In the genomic region with DNA sequence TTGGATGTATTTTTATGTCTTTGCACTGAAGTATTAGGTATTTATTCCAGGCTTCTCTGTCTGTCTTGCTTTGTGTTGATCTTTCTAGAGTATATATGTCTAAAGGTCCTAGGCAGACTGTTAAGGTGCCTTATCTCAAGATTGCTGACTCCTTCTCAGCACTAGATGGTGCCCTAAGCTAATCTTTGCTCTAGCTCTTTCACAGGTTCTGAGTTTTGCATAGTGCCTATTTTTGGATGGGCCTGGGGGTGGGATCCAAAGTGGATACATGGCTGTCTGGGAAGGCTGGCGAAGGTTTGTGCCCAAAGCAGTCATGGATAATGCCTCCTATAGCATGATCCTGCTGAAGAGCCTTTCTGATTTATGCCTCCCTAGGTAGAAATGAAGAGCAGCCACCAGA, we compare ENCODE assay signal across 9 cellular contexts.
DNase-seq lines count a peak whose midpoint lies in the region; ATAC-seq and TF ChIP-seq lines count a peak whose summit lies in the region.
"Had no signal": no experiment of that assay in that cellular context is flagged by ENCODE, and none has a peak within 500 bp of the region (broad histone marks: within the 10 kb centered on the region; RNA-seq: fewer than 3 reads in every experiment).

No MANE protein-coding gene starts in this region.

- H2AK5ac ChIP-seq in mesenchymal stem cell (ENCODE audit: low read length, severe bottlenecking), result no peak overlapping the region

- H3K79me2 ChIP-seq in SU-DHL-6 (ENCODE audit: insufficient read depth, low read length), result no peaks in the 10 kb centered on the region

- no peak overlapping the region for H3K23ac ChIP-seq in mesenchymal stem cell (ENCODE audit: low read length in 2 of 2)

- no peak overlapping the region for H2AFZ ChIP-seq in SU-DHL-6 (ENCODE audit: low read depth, low read length, severe bottlenecking)
- H2AFZ ChIP-seq in mesenchymal stem cell (ENCODE audit: low read depth, low read length), result no peak overlapping the region

- TF ChIP-seq CTCF in GM12875 (IDR thresholded peaks at IDR 0.05; ENCODE audit: borderline replicate concordance, insufficient read depth, low read depth, low read length), result peak; percentile 37; the same call in 1 of the 2 replicates
- TF ChIP-seq CTCF in SU-DHL-6 (IDR thresholded peaks at IDR 0.05; ENCODE audit: insufficient read depth, low read length, poor library complexity, severe bottlenecking), result peak; percentile 51

- 50% methylated on average over 1 of the region's 1 CpG for WGBS in mesenchymal stem cell

- H3K4ac ChIP-seq in mesenchymal stem cell (ENCODE audit: low read depth in 1 of 2, low read length in 2 of 2), result no peak overlapping the region

- H3K36me3 ChIP-seq in SU-DHL-6 (ENCODE audit: low read length) (no peaks in the 10 kb centered on the region), mesenchymal stem cell (ENCODE audit: control insufficient read depth in 1 of 2, insufficient read depth in 2 of 2, low read depth in 1 of 2, low read length in 2 of 2) (no peaks in the 10 kb centered on the region)
- no peaks in the 10 kb centered on the region for H3K36me3 ChIP-seq in effector memory CD4-positive, alpha-beta T cell (ENCODE audit: control insufficient read depth, insufficient read depth, low read length)
- H3K36me3 ChIP-seq: gastrocnemius medialis had no signal

- H2BK120ac ChIP-seq in mesenchymal stem cell (ENCODE audit: low read depth, low read length), result no peak overlapping the region

- peak overlapping the region; percentile 60 for H4K8ac ChIP-seq in mesenchymal stem cell (ENCODE audit: low read length)

- H3K9me2 ChIP-seq in SU-DHL-6 (replicated peaks; ENCODE audit: insufficient read depth, low read length), result no peaks in the 10 kb centered on the region

- H2BK5ac ChIP-seq in mesenchymal stem cell (ENCODE audit: low read depth, low read length, poor library complexity, severe bottlenecking), result no peak overlapping the region

- H3K4me2 ChIP-seq in SU-DHL-6 (ENCODE audit: low read depth, low read length, poor library complexity, severe bottlenecking) (no peak overlapping the region), mesenchymal stem cell (ENCODE audit: low read length, poor library complexity, severe bottlenecking) (no peak overlapping the region)

- no peak overlapping the region for H3K9ac ChIP-seq in SU-DHL-6 (ENCODE audit: low read length)
- H3K9ac ChIP-seq in mesenchymal stem cell (ENCODE audit: low read length), result no peak overlapping the region

- H4K20me1 ChIP-seq in SU-DHL-6 (ENCODE audit: low read depth, low read length), result no peaks in the 10 kb centered on the region

- H3K18ac ChIP-seq in mesenchymal stem cell (ENCODE audit: low read depth in 1 of 2, low read length in 2 of 2), result no peak overlapping the region

- no peak overlapping the region for H2BK15ac ChIP-seq in mesenchymal stem cell (ENCODE audit: low read depth, poor library complexity, severe bottlenecking)

- ATAC-seq in HG02938 (IDR thresholded peaks at IDR 0.05; ENCODE audit: unreplicated experiment) (peak; percentile 52), GM19463 (IDR thresholded peaks at IDR 0.05; ENCODE audit: unreplicated experiment) (no peak), HG03521 (IDR thresholded peaks at IDR 0.05; ENCODE audit: unreplicated experiment) (no peak)
- ATAC-seq: gastrocnemius medialis had no signal

- no peaks in the 10 kb centered on the region for H3K79me1 ChIP-seq in mesenchymal stem cell (replicated peaks; ENCODE audit: low read length, poor library complexity, severe bottlenecking)

- H3K14ac ChIP-seq in mesenchymal stem cell (ENCODE audit: low read length in 2 of 2), result no peak overlapping the region

- H3K4me3 ChIP-seq in GM12875 (ENCODE audit: low read depth, low read length) (no peak overlapping the region), SU-DHL-6 (ENCODE audit: insufficient read depth, low read length, poor library complexity, severe bottlenecking) (no peak overlapping the region), mesenchymal stem cell (ENCODE audit: insufficient read depth in 1 of 2, low read depth in 1 of 2, low read length in 2 of 2) (no peak overlapping the region)
- H3K4me3 ChIP-seq in effector memory CD4-positive, alpha-beta T cell (ENCODE audit: insufficient read depth, low read depth, low read length, poor library complexity, severe bottlenecking), result no peak overlapping the region
- H3K4me3 ChIP-seq: gastrocnemius medialis had no signal

- H2BK12ac ChIP-seq in mesenchymal stem cell (ENCODE audit: low read length in 2 of 2), result peak overlapping the region in 1 of 2 experiments; percentile 5

- no peaks in the 10 kb centered on the region for H3K27me3 ChIP-seq in SU-DHL-6 (ENCODE audit: low read length)
- H3K27me3 ChIP-seq in mesenchymal stem cell (ENCODE audit: control insufficient read depth in 1 of 2, insufficient read depth in 1 of 2, low read length in 2 of 2), result peaks cover 0 to 9% of the 10 kb centered on the region in 2 experiments
- H3K27me3 ChIP-seq in effector memory CD4-positive, alpha-beta T cell (replicated peaks; ENCODE audit: control insufficient read depth, insufficient read depth, low read length, poor library complexity, severe bottlenecking), result no peaks in the 10 kb centered on the region
- H3K27me3 ChIP-seq: gastrocnemius medialis had no signal

- no peaks in the 10 kb centered on the region for H3K4me1 ChIP-seq in mesenchymal stem cell (ENCODE audit: control insufficient read depth, insufficient read depth, low read depth, low read length)
- no peaks in the 10 kb centered on the region for H3K4me1 ChIP-seq in effector memory CD4-positive, alpha-beta T cell (ENCODE audit: control insufficient read depth, insufficient read depth, low read length, poor library complexity, severe bottlenecking)
- H3K4me1 ChIP-seq: gastrocnemius medialis had no signal

- H3F3A ChIP-seq in SU-DHL-6 (ENCODE audit: insufficient read depth), result no peaks in the 10 kb centered on the region

- DNase-seq in mesenchymal stem cell (peak; percentile 57), 8988T (no peak)
- no peak for DNase-seq in effector memory CD4-positive, alpha-beta T cell
- DNase-seq: gastrocnemius medialis had no signal

- H3K9me3 ChIP-seq in SU-DHL-6 (ENCODE audit: insufficient read depth, low read length), result no peaks in the 10 kb centered on the region
- H3K9me3 ChIP-seq in mesenchymal stem cell (ENCODE audit: control insufficient read depth, low read length), result peaks cover 16% of the 10 kb centered on the region
- no peaks in the 10 kb centered on the region for H3K9me3 ChIP-seq in effector memory CD4-positive, alpha-beta T cell (ENCODE audit: control insufficient read depth, low read length)
- H3K9me3 ChIP-seq: gastrocnemius medialis had no signal

- H4K91ac ChIP-seq in mesenchymal stem cell (ENCODE audit: low read length), result no peak overlapping the region

- H3K27ac ChIP-seq in SU-DHL-6 (ENCODE audit: low read depth, low read length) (no peak overlapping the region), mesenchymal stem cell (ENCODE audit: low read length, poor library complexity, severe bottlenecking) (no peak overlapping the region)
- H3K27ac ChIP-seq in effector memory CD4-positive, alpha-beta T cell (ENCODE audit: insufficient read depth, low read length, poor library complexity, severe bottlenecking), result no peak overlapping the region
- H3K27ac ChIP-seq: gastrocnemius medialis had no signal
